11 cellular contexts compared by ENCODE assay signal in the genomic region with DNA sequence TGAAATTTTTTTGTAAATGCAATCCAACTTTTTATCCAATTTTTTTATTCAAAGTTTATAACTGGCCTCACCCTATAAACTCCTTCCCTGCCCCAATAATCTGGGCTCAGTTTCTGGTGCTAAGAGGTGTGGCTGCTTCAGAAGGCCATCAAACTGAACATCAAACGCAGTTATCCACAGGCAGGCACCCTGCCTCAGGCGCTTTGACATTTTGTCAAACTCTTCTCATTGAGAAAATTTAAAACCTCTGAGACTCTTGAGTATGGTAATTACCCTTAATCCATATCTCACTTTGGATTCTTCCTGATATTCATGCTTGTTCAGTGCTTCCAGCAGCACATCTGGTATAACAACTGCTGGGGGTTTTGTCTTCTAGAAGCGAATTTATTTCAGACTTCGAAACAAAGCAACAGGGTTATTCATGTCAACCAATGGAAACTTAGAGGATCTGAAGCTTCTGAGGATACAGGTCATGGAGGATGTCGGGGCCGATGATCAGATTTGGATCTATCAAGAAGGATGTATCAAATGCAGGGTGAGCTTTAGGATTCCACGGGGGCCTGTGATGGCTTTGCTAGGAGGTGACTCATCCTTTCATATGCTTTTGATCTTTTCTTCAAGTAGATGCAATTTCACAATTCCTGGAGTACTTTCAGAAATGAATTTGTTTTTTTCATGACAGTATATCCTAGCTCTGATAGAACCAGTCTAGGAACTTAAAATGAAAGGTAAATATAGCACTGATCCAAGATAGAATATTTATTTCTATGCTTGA.
DNase-seq lines count a peak whose midpoint lies in the region; ATAC-seq, FAIRE-seq and TF ChIP-seq lines count a peak whose summit lies in the region.
"Had no signal": no experiment of that assay in that cellular context is flagged by ENCODE, and none has a peak within 500 bp of the region (broad histone marks: within the 10 kb centered on the region; RNA-seq: fewer than 3 reads in every experiment).

No MANE protein-coding gene starts in this region.

- no peaks in the 10 kb centered on the region for H3K27me3 Mint-ChIP-seq in activated T-cell treated with anti-CD3 and anti-CD28 coated beads, Interleukin-2, amount 50 U/mL, for 4 hours (ENCODE audit: low read depth)
- no peaks in the 10 kb centered on the region for H3K27me3 Mint-ChIP-seq in T-cell
- H3K27me3 Mint-ChIP-seq in type B pancreatic cell, result no peaks in the 10 kb centered on the region

- CTCF ChIA-PET in T-cell (lab: Charles Lee), result interaction anchor here (1.2 to 6.9 kb wide), 4 partner anchors 9 to 117 kb away, joined by 3 to 143 read pairs (median 44); no protein-coding TSS in a partner anchor

- no peak for FAIRE-seq in kidney (lab: Jason Lieb, UNC)
- FAIRE-seq: TTC549 had no signal

- ATAC-seq in activated T-cell treated with anti-CD3 and anti-CD28 coated beads, Interleukin-2, amount 50 U/mL, for 4 hours, result peak; percentile 69 to 81
- peak in 1 of 4 experiments; percentile 46 for ATAC-seq in T-cell (replicated peaks in 1 of 4)
- no peak for ATAC-seq in HG03139 (IDR thresholded peaks at IDR 0.05; ENCODE audit: unreplicated experiment)

- no peak for DNase-seq in activated T-cell treated with anti-CD3 and anti-CD28 coated beads, Interleukin-2, amount 50 U/mL, for 4 hours
- no peak for DNase-seq in activated T-cell treated with anti-CD3 and anti-CD28 coated beads, Interleukin-2, amount 50 U/mL, for 1 hour
- no peak for DNase-seq in T-cell
- peak; percentile 58 to 74 for DNase-seq in fibroblast of lung (ENCODE audit: low read depth in 2 of 2)
- no peak for DNase-seq in type B pancreatic cell (ENCODE audit: extremely low spot score, unreplicated experiment)
- DNase-seq in foreskin melanocyte, result no peak
- DNase-seq in kidney, result no peak
- DNase-seq: NCI-H526 treated with DMSO at 0.1 percent for 48 hours had no signal

- TF ChIP-seq CTCF in fibroblast of lung (conservative IDR thresholded peaks at IDR 0.05 in 1 of 2, IDR thresholded peaks at IDR 0.05 in 1 of 2; ENCODE audit: low read depth in 1 of 2, low read length in 2 of 2) (no peak), type B pancreatic cell (conservative IDR thresholded peaks at IDR 0.05) (no peak), kidney (IDR thresholded peaks at IDR 0.05; ENCODE audit: borderline replicate concordance, extremely low read depth, insufficient read depth) (no peak)

- H3K36me3 Mint-ChIP-seq in activated T-cell treated with anti-CD3 and anti-CD28 coated beads, Interleukin-2, amount 50 U/mL, for 4 hours (ENCODE audit: insufficient read depth), result peaks cover 46% of the 10 kb centered on the region
- H3K36me3 Mint-ChIP-seq in T-cell, result peaks cover 48% of the 10 kb centered on the region
- no peaks in the 10 kb centered on the region for H3K36me3 Mint-ChIP-seq in type B pancreatic cell

- no peak overlapping the region for H3K4me2 ChIP-seq in fibroblast of lung (ENCODE audit: extremely low read depth, insufficient read depth, low read length)
- H3K4me2 ChIP-seq: BLaER1 had no signal

- H3K27ac Mint-ChIP-seq in T-cell, result peak overlapping the region; percentile 57 to 69
- peak overlapping the region; percentile 78 for H3K27ac Mint-ChIP-seq in type B pancreatic cell

- no peaks in the 10 kb centered on the region for H3K79me2 ChIP-seq in fibroblast of lung (ENCODE audit: control insufficient read depth, insufficient read depth, low read length)

- H3K4me3 Mint-ChIP-seq in activated T-cell treated with anti-CD3 and anti-CD28 coated beads, Interleukin-2, amount 50 U/mL, for 4 hours, result no peak overlapping the region
- H3K4me3 Mint-ChIP-seq in T-cell (no peak overlapping the region), type B pancreatic cell (no peak overlapping the region)

- no peaks in the 10 kb centered on the region for H3K4me1 ChIP-seq in fibroblast of lung (ENCODE audit: control insufficient read depth, extremely low read depth, insufficient read depth, low read length)
- no peaks in the 10 kb centered on the region for H3K4me1 ChIP-seq in kidney (ENCODE audit: control insufficient read depth in 1 of 2, insufficient read depth in 1 of 2, low read depth in 1 of 2, low read length in 2 of 2)

- H3K9ac ChIP-seq in fibroblast of lung (ENCODE audit: insufficient read depth, low read length) (no peak overlapping the region), kidney (ENCODE audit: low read length in 2 of 2) (no peak overlapping the region)
- H3K9ac ChIP-seq: BLaER1 had no signal

- no peaks in the 10 kb centered on the region for H4K20me1 ChIP-seq in fibroblast of lung (ENCODE audit: control insufficient read depth, extremely low read depth, insufficient read depth, low read length)
- H4K20me1 ChIP-seq: BLaER1 had no signal

- H3K36me3 ChIP-seq in fibroblast of lung (ENCODE audit: control insufficient read depth, insufficient read depth, low read length) (no peaks in the 10 kb centered on the region), kidney (ENCODE audit: control insufficient read depth in 1 of 2, insufficient read depth in 2 of 2, low read length in 2 of 2) (peaks cover 2 to 4% of the 10 kb centered on the region in 2 donors)
- H3K36me3 ChIP-seq: BLaER1 had no signal

- intact Hi-C loops in kidney (cut with DNase I), result loop anchor here (10.0 kb wide), 1 partner anchor 116 kb away; no protein-coding TSS in a partner anchor

- H3K4me3 ChIP-seq in fibroblast of lung (replicated peaks in 1 of 4; ENCODE audit: control extremely low read depth in 1 of 4, insufficient read depth in 1 of 4, low read depth in 3 of 4, low read length in 4 of 4), result no peak overlapping the region
- H3K4me3 ChIP-seq in kidney (ENCODE audit: low read length in 2 of 2), result no peak overlapping the region
- H3K4me3 ChIP-seq: BLaER1 had no signal

- H3K27me3 ChIP-seq in fibroblast of lung (ENCODE audit: control insufficient read depth, insufficient read depth, low read length), result no peaks in the 10 kb centered on the region
- H3K27me3 ChIP-seq: BLaER1 had no signal

- H3K9me3 ChIP-seq in fibroblast of lung (ENCODE audit: control insufficient read depth, insufficient read depth, low read depth, low read length) (no peaks in the 10 kb centered on the region), kidney (ENCODE audit: control insufficient read depth in 1 of 2, low read length in 2 of 2) (no peaks in the 10 kb centered on the region)
- H3K9me3 ChIP-seq: BLaER1 had no signal

- H3K4me1 Mint-ChIP-seq in activated T-cell treated with anti-CD3 and anti-CD28 coated beads, Interleukin-2, amount 50 U/mL, for 4 hours (ENCODE audit: low read depth), result peaks cover 10% of the 10 kb centered on the region
- H3K4me1 Mint-ChIP-seq in T-cell (peaks cover 4 to 10% (median 6%) of the 10 kb centered on the region in 3 donors), type B pancreatic cell (ENCODE audit: unreplicated experiment) (peaks cover 6% of the 10 kb centered on the region)

- POLR2A ChIA-PET in T-cell (lab: Charles Lee), result interaction anchor here in 1 of 2 donors (0.7 to 1.2 kb wide), 3 partner anchors 44 to 920 kb away, joined by 3 to 6 read pairs (median 4); no protein-coding TSS in a partner anchor

- H3K9me3 Mint-ChIP-seq in activated T-cell treated with anti-CD3 and anti-CD28 coated beads, Interleukin-2, amount 50 U/mL, for 4 hours, result no peaks in the 10 kb centered on the region
- H3K9me3 Mint-ChIP-seq in T-cell (no peaks in the 10 kb centered on the region), type B pancreatic cell (no peaks in the 10 kb centered on the region)

- H3K27ac ChIP-seq in fibroblast of lung (ENCODE audit: insufficient read depth, low read length), result no peak overlapping the region
- H3K27ac ChIP-seq in kidney (ENCODE audit: low read depth in 2 of 2, low read length in 2 of 2), result no peak overlapping the region
- H3K27ac ChIP-seq: BLaER1 had no signal

- no peak overlapping the region for H2AFZ ChIP-seq in fibroblast of lung (ENCODE audit: low read length)

Comparison
In these comparisons a context has a peak if more than half of its experiments do, and no peak if none do; other contexts are left out.
1. DNase-seq: peak in fibroblast of lung (2 of 2); none in activated T-cell treated with anti-CD3 and anti-CD28 coated beads, Interleukin-2, amount 50 U/mL, for 4 hours (single experiment), activated T-cell treated with anti-CD3 and anti-CD28 coated beads, Interleukin-2, amount 50 U/mL, for 1 hour (single experiment), T-cell (0 of 34), type B pancreatic cell (single experiment), foreskin melanocyte (single experiment) and kidney (single experiment).